ENCODE assay signal across 1 cellular context in genomic region chr9:93297659-93298497, GRCh38.
A peak's percentile ranks its signal among the peaks of the same experiment; 100 is the strongest.
TF ChIP-seq lines count a peak whose summit lies in the region.

No MANE protein-coding gene starts in this region.

TF ChIP-seq in HepG2, 621 proteins besides CTCF, POLR2A, EP300 and RAD21 (continued from another document):
- TF ChIP-seq HNF1A (IDR thresholded peaks at IDR 0.05; ENCODE audit: low read depth) (no peak), HNF1A (CRISPR knock-in tag; IDR thresholded peaks at IDR 0.05; ENCODE audit: borderline replicate concordance) (0 out of 2 replicates have a peak, but pooled peaks have one; percentile 27), ZBTB7B (CRISPR knock-in tag; IDR thresholded peaks at IDR 0.05) (peak; percentile 55; the same call in 1 of the 2 replicates), ZNF672 (CRISPR knock-in tag; IDR thresholded peaks at IDR 0.05) (no peak), SETDB1 (CRISPR knock-in tag; IDR thresholded peaks at IDR 0.05; ENCODE audit: borderline replicate concordance) (0 out of 2 replicates have a peak, but pooled peaks have one; percentile 38), MZF1 (CRISPR knock-in tag; IDR thresholded peaks at IDR 0.05; ENCODE audit: borderline replicate concordance) (no peak), ZNF768 (CRISPR knock-in tag; IDR thresholded peaks at IDR 0.05) (peak; percentile 46; the same call in 1 of the 2 replicates), ZNF337 (CRISPR knock-in tag; IDR thresholded peaks at IDR 0.05; ENCODE audit: borderline replicate concordance, low read depth) (0 out of 2 replicates have a peak, but pooled peaks have one; percentile 40), ZNF136 (CRISPR knock-in tag; IDR thresholded peaks at IDR 0.05; ENCODE audit: low read depth) (0 out of 2 replicates have a peak, but pooled peaks have one; percentile 13), ELF3 (CRISPR knock-in tag; IDR thresholded peaks at IDR 0.05) (no peak), ZBTB7A (CRISPR knock-in tag; IDR thresholded peaks at IDR 0.05) (peak; percentile 18; the same call in 1 of the 2 replicates), NR2F6 (IDR thresholded peaks at IDR 0.05) (no peak), NR2F6 (CRISPR knock-in tag; IDR thresholded peaks at IDR 0.05) (peak; percentile 27; the same call in 1 of the 2 replicates), MTA1 (CRISPR knock-in tag; IDR thresholded peaks at IDR 0.05; ENCODE audit: borderline replicate concordance) (peak; percentile 8; the same call in 1 of the 2 replicates), ZBTB42 (CRISPR knock-in tag; IDR thresholded peaks at IDR 0.05) (0 out of 2 replicates have a peak, but pooled peaks have one; percentile 57), HNF4A (CRISPR knock-in tag; IDR thresholded peaks at IDR 0.05) (peak; percentile 13; the same call in 1 of the 2 replicates)
- TF ChIP-seq, protein P1, sequence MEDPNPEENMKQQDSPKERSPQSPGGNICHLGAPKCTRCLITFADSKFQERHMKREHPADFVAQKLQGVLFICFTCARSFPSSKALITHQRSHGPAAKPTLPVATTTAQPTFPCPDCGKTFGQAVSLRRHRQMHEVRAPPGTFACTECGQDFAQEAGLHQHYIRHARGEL (CRISPR knock-in tag; IDR thresholded peaks at IDR 0.05), result 0 out of 2 replicates have a peak, but pooled peaks have one; percentile 54
- TF ChIP-seq, protein P2, sequence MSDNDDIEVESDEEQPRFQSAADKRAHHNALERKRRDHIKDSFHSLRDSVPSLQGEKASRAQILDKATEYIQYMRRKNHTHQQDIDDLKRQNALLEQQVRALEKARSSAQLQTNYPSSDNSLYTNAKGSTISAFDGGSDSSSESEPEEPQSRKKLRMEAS (IDR thresholded peaks at IDR 0.05), result peak; percentile 21; the same call in 1 of the 2 replicates
